Comparison of ENCODE assay signal across 16 cellular contexts in genomic region chr7:28433039-28433438, GRCh38. TPM values are rescaled to one million over a fixed set of nuclear protein-coding genes. Genes with fewer than 3 reads are reported as not detected.
DNase-seq lines count a peak whose midpoint lies in the region; ATAC-seq, FAIRE-seq and TF ChIP-seq lines count a peak whose summit lies in the region.
"Had no signal": no experiment of that assay in that cellular context is flagged by ENCODE, and none has a peak within 500 bp of the region (broad histone marks: within the 10 kb centered on the region; RNA-seq: fewer than 3 reads in every experiment).

No MANE protein-coding gene starts in this region.

- ATAC-seq in K562: no peak
- ATAC-seq: A549 had no signal

- H2AFZ ChIP-seq in K562 (ENCODE audit: low read depth, low read length): no peak overlapping the region
- H2AFZ ChIP-seq in smooth muscle cell (ENCODE audit: low read depth): no peak overlapping the region

- no peak overlapping the region for H3K27ac ChIP-seq in BLaER1 treated with 17β-estradiol and CSF1 and Interleukin-3, amounts not matched to agents 10 nM and 100 nM
- H3K27ac ChIP-seq in HEK293 (ENCODE audit: extremely low read depth, low read depth, low read length) (peak overlapping the region; percentile 50; the same call in 1 of the 2 replicates), K562 (ENCODE audit: extremely low read depth, low read depth, low read length) (no peak overlapping the region), smooth muscle cell (ENCODE audit: low read depth) (peak overlapping the region; percentile 12), prostate gland (no peak overlapping the region)
- H3K27ac ChIP-seq: A549 had no signal

- H3K36me3 ChIP-seq in BLaER1 treated with 17β-estradiol and CSF1 and Interleukin-3, amounts not matched to agents 10 nM and 100 nM: no peaks in the 10 kb centered on the region
- H3K36me3 ChIP-seq in HEK293 (ENCODE audit: control insufficient read depth in 2 of 2, insufficient read depth in 1 of 2, low read length in 2 of 2): no peaks in the 10 kb centered on the region
- no peaks in the 10 kb centered on the region for H3K36me3 ChIP-seq in K562 (ENCODE audit: control insufficient read depth, insufficient read depth, low read length)
- no peaks in the 10 kb centered on the region for H3K36me3 ChIP-seq in smooth muscle cell (ENCODE audit: low read depth)
- H3K36me3 ChIP-seq in prostate gland: no peaks in the 10 kb centered on the region
- H3K36me3 ChIP-seq: BE2C had no signal

- no peak for TF ChIP-seq POLR2A in K562 (conservative IDR thresholded peaks at IDR 0.05)
- TF ChIP-seq POLR2A in prostate gland (IDR thresholded peaks at IDR 0.05): no peak

- no TSS peak for BruUV-seq in K562 (replicated peaks; lab: Mats Ljungman, UMichigan)

- CTCF ChIA-PET in HEK293 (lab: Yijun Ruan, JAX): interaction anchor here (0.6 kb wide), 1 partner anchor 142 kb away, joined by 3 read pairs; no protein-coding TSS in a partner anchor
- CTCF ChIA-PET in K562 (lab: Yijun Ruan, JAX; ENCODE audit: low intra/inter-chr PET ratio): no interaction called here

- H3K9me1 ChIP-seq in K562 (ENCODE audit: control insufficient read depth, insufficient read depth, low read length): no peaks in the 10 kb centered on the region

- DNase-seq in K562 (ENCODE audit: extremely low read depth in 1 of 4, low spot score in 3 of 4) (no peak), smooth muscle cell (lab: John Stamatoyannopoulos, UW; ENCODE audit: unreplicated experiment) (no peak), hypothalamus (lab: John Stamatoyannopoulos, UW) (no peak), NCI-H345 (lab: John Stamatoyannopoulos, UW) (no peak), prostate gland (ENCODE audit: low spot score) (no peak)
- DNase-seq: Caco-2; CD8-positive, alpha-beta memory T cell; DND-41; GDM1; GOT3; H9 had no signal

- H3K9ac ChIP-seq in BLaER1 treated with 17β-estradiol and CSF1 and Interleukin-3, amounts not matched to agents 10 nM and 100 nM: no peak overlapping the region
- H3K9ac ChIP-seq in K562 (ENCODE audit: insufficient read depth in 1 of 2, low read depth in 2 of 2, low read length in 2 of 2): no peak overlapping the region
- H3K9ac ChIP-seq in smooth muscle cell (ENCODE audit: low read depth): no peak overlapping the region

- intact Hi-C loops in K562 (cut with micrococcal nuclease): no loop called here
- intact Hi-C loops in prostate gland (cut with DNase I): no loop called here

- POLR2A ChIA-PET in HEK293 (lab: Yijun Ruan, JAX): interaction anchor here (0.5 to 2.4 kb wide), 3 partner anchors 22 to 28 kb away, joined by 4 to 9 read pairs (median 8); no protein-coding TSS in a partner anchor
- POLR2A ChIA-PET in K562 (lab: Yijun Ruan, JAX): no interaction called here

- peaks cover 6% of the 10 kb centered on the region for H3F3A ChIP-seq in smooth muscle cell (ENCODE audit: low read depth)

- no peak for TF ChIP-seq EP300 in K562 (IDR thresholded peaks at IDR 0.05; ENCODE audit: low read length)

- H3K79me2 ChIP-seq in K562 (ENCODE audit: control insufficient read depth, insufficient read depth, low read length) (no peaks in the 10 kb centered on the region), smooth muscle cell (ENCODE audit: low read depth) (no peaks in the 10 kb centered on the region)

- H4K20me1 ChIP-seq in BLaER1 treated with 17β-estradiol and CSF1 and Interleukin-3, amounts not matched to agents 10 nM and 100 nM: no peaks in the 10 kb centered on the region
- H4K20me1 ChIP-seq in K562 (replicated peaks; ENCODE audit: control insufficient read depth, insufficient read depth, low read length): no peaks in the 10 kb centered on the region
- peaks cover 2% of the 10 kb centered on the region for H4K20me1 ChIP-seq in smooth muscle cell (ENCODE audit: low read depth)

- in situ Hi-C loops in K562 (cut with MboI): no loop called here

- H3K4me2 ChIP-seq in BLaER1 treated with 17β-estradiol and CSF1 and Interleukin-3, amounts not matched to agents 10 nM and 100 nM: peak overlapping the region; percentile 23 to 71 (median 59); a peak in 19 of 22 replicates
- H3K4me2 ChIP-seq in K562 (ENCODE audit: insufficient read depth, low read length): no peak overlapping the region
- H3K4me2 ChIP-seq in smooth muscle cell: peak overlapping the region; percentile 67
- H3K4me2 ChIP-seq: A549 had no signal

- no peak for TF ChIP-seq RAD21 in K562 (CRISPR knock-in tag; conservative IDR thresholded peaks at IDR 0.05 in 1 of 2, IDR thresholded peaks at IDR 0.05 in 1 of 2)

- H3K4me1 ChIP-seq in BLaER1 treated with 17β-estradiol and CSF1 and Interleukin-3, amounts not matched to agents 10 nM and 100 nM: peaks cover 9 to 14% (median 12%) of the 10 kb centered on the region in 10 experiments
- H3K4me1 ChIP-seq in HEK293 (ENCODE audit: control insufficient read depth, insufficient read depth, low read length): peaks cover 38% of the 10 kb centered on the region
- no peaks in the 10 kb centered on the region for H3K4me1 ChIP-seq in K562 (replicated peaks in 1 of 2; ENCODE audit: control insufficient read depth in 2 of 2, insufficient read depth in 2 of 2, low read length in 2 of 2)
- H3K4me1 ChIP-seq in smooth muscle cell (ENCODE audit: low read depth): peaks cover 16% of the 10 kb centered on the region
- no peaks in the 10 kb centered on the region for H3K4me1 ChIP-seq in prostate gland (replicated peaks)
- H3K4me1 ChIP-seq: A549 had no signal

- no peaks in the 10 kb centered on the region for H3K9me3 ChIP-seq in BLaER1 treated with 17β-estradiol and CSF1 and Interleukin-3, amounts not matched to agents 10 nM and 100 nM (replicated peaks in 1 of 11)
- H3K9me3 ChIP-seq in HEK293 (ENCODE audit: control insufficient read depth, insufficient read depth, low read depth, low read length) (no peaks in the 10 kb centered on the region), K562 (replicated peaks; ENCODE audit: control insufficient read depth, insufficient read depth, low read depth, low read length) (no peaks in the 10 kb centered on the region), smooth muscle cell (replicated peaks; ENCODE audit: low read depth) (no peaks in the 10 kb centered on the region), prostate gland (no peaks in the 10 kb centered on the region)
- H3K9me3 ChIP-seq: A549, BE2C, Caco-2 had no signal

- 0% methylated on average over 2 of the region's 2 CpGs for WGBS in K562 (ENCODE audit: insufficient coverage, low coverage, missing lambda C conversion rate)
- WGBS in smooth muscle cell (ENCODE audit: low lambda C conversion rate): 69% methylated on average over 2 of the region's 2 CpGs
- WGBS in prostate gland: 47% methylated on average over 2 of the region's 2 CpGs

- no peak for TF ChIP-seq CTCF in HEK293 (tag by site-specific recombination; IDR thresholded peaks at IDR 0.05)
- TF ChIP-seq CTCF in K562 (IDR thresholded peaks at IDR 0.05 in 2 of 3, conservative IDR thresholded peaks at IDR 0.05 in 1 of 3; ENCODE audit: insufficient read depth in 2 of 3, low read depth in 1 of 3, low read length in 3 of 3): no peak
- TF ChIP-seq CTCF in smooth muscle cell (IDR thresholded peaks at IDR 0.05; ENCODE audit: borderline replicate concordance, insufficient read depth, poor library complexity, severe bottlenecking): no peak
- no peak for TF ChIP-seq CTCF in prostate gland (IDR thresholded peaks at IDR 0.05)

- FAIRE-seq in K562 (lab: Jason Lieb, UNC): no peak
- FAIRE-seq: A549, HTR-8/SVneo had no signal

- H3K27me3 ChIP-seq in BLaER1 treated with 17β-estradiol and CSF1 and Interleukin-3, amounts not matched to agents 10 nM and 100 nM: no peaks in the 10 kb centered on the region
- H3K27me3 ChIP-seq in K562 (ENCODE audit: control insufficient read depth in 2 of 2, insufficient read depth in 2 of 2, low read length in 2 of 2) (no peaks in the 10 kb centered on the region), smooth muscle cell (ENCODE audit: low read depth) (peaks cover 5% of the 10 kb centered on the region), prostate gland (replicated peaks; ENCODE audit: insufficient read depth) (no peaks in the 10 kb centered on the region)
- H3K27me3 ChIP-seq: BE2C had no signal

- no peak overlapping the region for H3K4me3 ChIP-seq in BLaER1 treated with 17β-estradiol and CSF1 and Interleukin-3, amounts not matched to agents 10 nM and 100 nM
- no peak overlapping the region for H3K4me3 ChIP-seq in HEK293 (ENCODE audit: low read depth, low read length)
- H3K4me3 ChIP-seq in K562: no peak overlapping the region
- H3K4me3 ChIP-seq in smooth muscle cell: no peak overlapping the region
- H3K4me3 ChIP-seq in prostate gland: no peak overlapping the region
- H3K4me3 ChIP-seq: A549 had no signal

TF ChIP-seq in HEK293, 187 proteins besides CTCF, POLR2A, EP300 and RAD21 (continues in another document):
- no peak for TF ChIP-seq ZNF423 (tag by site-specific recombination; IDR thresholded peaks at IDR 0.05)
- no peak for TF ChIP-seq ZNF843 (tag by site-specific recombination; IDR thresholded peaks at IDR 0.05)
- TF ChIP-seq MZF1 (tag by site-specific recombination; IDR thresholded peaks at IDR 0.05; ENCODE audit: borderline replicate concordance): no peak

TF ChIP-seq in K562, 482 proteins besides CTCF, POLR2A, EP300 and RAD21 (continues in another document):
- TF ChIP-seq PHF8 (IDR thresholded peaks at IDR 0.05; ENCODE audit: borderline replicate concordance, low read length) (no peak), ZNF184 (CRISPR knock-in tag; IDR thresholded peaks at IDR 0.05) (no peak), BHLHE40 (IDR thresholded peaks at IDR 0.05; ENCODE audit: low read length) (no peak), FOXK1 (CRISPR knock-in tag; IDR thresholded peaks at IDR 0.05; ENCODE audit: borderline replicate concordance) (no peak)

RNA-seq across cellular contexts. Expression of gene CREB5, which starts 20.7 kb away (rescaled TPM):
- 0.83 and 1.1 TPM in 2 replicates for total RNA-seq in K562 (2011; cell fraction: chromatin; rRNA removed; ENCODE audit: low replicate concordance)
- total RNA-seq in K562 (2011; cell fraction: nucleolus; rRNA removed): 0.67 and 1.4 TPM in 2 replicates
- 1.2 and 3.1 TPM in 2 replicates for total RNA-seq in K562 (2011; cell fraction: nucleoplasm; rRNA removed)
- total RNA-seq in K562 (2014; rRNA removed) (1.7 and 1.9 TPM in 2 replicates), K562 (2014; rRNA removed; fragmentation: Illumina TruSeq; extraction: Trizol) (2.4 and 3.2 TPM in 2 replicates), K562 (2015; rRNA removed; fragmentation: Illumina TruSeq; extraction: Trizol) (2.9 and 3.1 TPM in 2 replicates), K562 (2021) (3.6 and 6.4 TPM in 2 replicates), smooth muscle cell (18.2 and 35.1 TPM in 2 replicates), prostate gland (1 to 10 TPM in 1 of 2 donors, under 1 TPM in 1; 0.46 to 3.4 TPM)
- polyA plus RNA-seq in K562 (2011; rRNA removed) (0.33 and 0.37 TPM in 2 replicates), K562 (2014; fragmentation: Illumina TruSeq; extraction: Trizol) (3.9 and 4.0 TPM in 2 replicates), K562 (2014; fragmentation: Nextera tagmentation; extraction: Ambion mirVana) (1 to 10 TPM in 1 of 2 experiments, under 1 TPM in 1; 0.99 to 1.2 TPM), K562 (2014; rRNA removed) (1.8 and 2.1 TPM in 2 replicates), smooth muscle cell (6.2 and 17.0 TPM in 2 replicates)
- polyA plus RNA-seq in K562 (2011; cell fraction: cytosol; rRNA removed): 0.46 and 1.3 TPM in 2 replicates
- polyA plus RNA-seq in K562 (2011; cell fraction: nucleus; rRNA removed): 1.3 and 1.9 TPM in 2 replicates
- 2.8 and 9.0 TPM in 2 replicates for polyA plus RNA-seq in K562 (2012)
- polyA minus RNA-seq in K562 (2011; rRNA and poly(A)+ RNA removed): 1.1 and 1.2 TPM in 2 replicates
- polyA minus RNA-seq in K562 (2011; cell fraction: cytosol; rRNA and poly(A)+ RNA removed): 1.5 TPM in 1 of 2 replicates, not detected in the other
- 1.9 and 2.1 TPM in 2 replicates for polyA minus RNA-seq in K562 (2011; cell fraction: nucleus; rRNA and poly(A)+ RNA removed)
- total RNA-seq: CD8-positive, alpha-beta memory T cell had no signal
- polyA plus RNA-seq: CD8-positive, alpha-beta memory T cell had no signal

Comparison
In these comparisons a context has a peak if more than half of its experiments do, and no peak if none do; other contexts are left out.
1. H3K27ac ChIP-seq: peak in HEK293 (single experiment) and smooth muscle cell (single experiment); none in BLaER1 treated with 17β-estradiol and CSF1 and Interleukin-3, amounts not matched to agents 10 nM and 100 nM (0 of 11), K562 (single experiment) and prostate gland (0 of 2).